In the genomic region with DNA sequence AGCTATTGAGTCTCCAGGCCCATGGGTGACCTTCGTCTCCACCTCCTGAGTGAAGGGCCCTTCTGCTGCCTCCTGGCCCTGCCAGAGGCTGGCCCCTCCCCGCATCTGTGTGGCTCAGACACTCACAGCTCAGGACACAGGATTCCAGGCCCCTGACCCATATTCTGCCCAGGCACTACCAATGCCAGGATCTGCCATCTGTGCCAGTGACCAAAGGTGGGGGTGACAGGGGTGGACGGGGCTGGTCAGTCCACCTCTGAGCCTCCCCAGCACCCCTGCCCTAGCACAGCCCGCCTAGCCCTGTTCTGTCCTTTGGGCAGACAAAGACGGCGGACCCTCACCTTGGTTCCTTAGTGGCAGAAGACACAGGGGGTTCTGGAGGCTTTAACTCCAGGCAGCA, we compare ENCODE assay signal across 1 cellular context.
TF ChIP-seq lines count a peak whose summit lies in the region.

No MANE protein-coding gene starts in this region.

TF ChIP-seq in HepG2, 621 proteins besides CTCF, POLR2A, EP300 and RAD21:
- TF ChIP-seq TBP (CRISPR knock-in tag; IDR thresholded peaks at IDR 0.05) (no peak), SOX6 (IDR thresholded peaks at IDR 0.05) (no peak), SOX6 (CRISPR knock-in tag; IDR thresholded peaks at IDR 0.05) (no peak), SYNCRIP (IDR thresholded peaks at IDR 0.05; ENCODE audit: insufficient read depth, low read depth, low read length) (no peak), ADNP (CRISPR knock-in tag; IDR thresholded peaks at IDR 0.05) (no peak)
- TF ChIP-seq, protein P1, sequence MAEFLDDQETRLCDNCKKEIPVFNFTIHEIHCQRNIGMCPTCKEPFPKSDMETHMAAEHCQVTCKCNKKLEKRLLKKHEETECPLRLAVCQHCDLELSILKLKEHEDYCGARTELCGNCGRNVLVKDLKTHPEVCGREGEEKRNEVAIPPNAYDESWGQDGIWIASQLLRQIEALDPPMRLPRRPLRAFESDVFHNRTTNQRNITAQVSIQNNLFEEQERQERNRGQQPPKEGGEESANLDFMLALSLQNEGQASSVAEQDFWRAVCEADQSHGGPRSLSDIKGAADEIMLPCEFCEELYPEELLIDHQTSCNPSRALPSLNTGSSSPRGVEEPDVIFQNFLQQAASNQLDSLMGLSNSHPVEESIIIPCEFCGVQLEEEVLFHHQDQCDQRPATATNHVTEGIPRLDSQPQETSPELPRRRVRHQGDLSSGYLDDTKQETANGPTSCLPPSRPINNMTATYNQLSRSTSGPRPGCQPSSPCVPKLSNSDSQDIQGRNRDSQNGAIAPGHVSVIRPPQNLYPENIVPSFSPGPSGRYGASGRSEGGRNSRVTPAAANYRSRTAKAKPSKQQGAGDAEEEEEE (CRISPR knock-in tag; IDR thresholded peaks at IDR 0.05; ENCODE audit: borderline replicate concordance) = no peak
- TF ChIP-seq, protein P2, sequence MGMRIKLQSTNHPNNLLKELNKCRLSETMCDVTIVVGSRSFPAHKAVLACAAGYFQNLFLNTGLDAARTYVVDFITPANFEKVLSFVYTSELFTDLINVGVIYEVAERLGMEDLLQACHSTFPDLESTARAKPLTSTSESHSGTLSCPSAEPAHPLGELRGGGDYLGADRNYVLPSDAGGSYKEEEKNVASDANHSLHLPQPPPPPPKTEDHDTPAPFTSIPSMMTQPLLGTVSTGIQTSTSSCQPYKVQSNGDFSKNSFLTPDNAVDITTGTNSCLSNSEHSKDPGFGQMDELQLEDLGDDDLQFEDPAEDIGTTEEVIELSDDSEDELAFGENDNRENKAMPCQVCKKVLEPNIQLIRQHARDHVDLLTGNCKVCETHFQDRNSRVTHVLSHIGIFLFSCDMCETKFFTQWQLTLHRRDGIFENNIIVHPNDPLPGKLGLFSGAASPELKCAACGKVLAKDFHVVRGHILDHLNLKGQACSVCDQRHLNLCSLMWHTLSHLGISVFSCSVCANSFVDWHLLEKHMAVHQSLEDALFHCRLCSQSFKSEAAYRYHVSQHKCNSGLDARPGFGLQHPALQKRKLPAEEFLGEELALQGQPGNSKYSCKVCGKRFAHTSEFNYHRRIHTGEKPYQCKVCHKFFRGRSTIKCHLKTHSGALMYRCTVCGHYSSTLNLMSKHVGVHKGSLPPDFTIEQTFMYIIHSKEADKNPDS (CRISPR knock-in tag; IDR thresholded peaks at IDR 0.05) = no peak
